Comparison of ENCODE assay signal across 10 cellular contexts in genomic region chr9:15293727-15294405, GRCh38. TPM values are rescaled to one million over a fixed set of nuclear protein-coding genes. Genes with fewer than 3 reads are reported as not detected.
DNase-seq lines count a peak whose midpoint lies in the region; ATAC-seq lines count a peak whose summit lies in the region.
"Had no signal": no experiment of that assay in that cellular context is flagged by ENCODE, and none has a peak within 500 bp of the region (broad histone marks: within the 10 kb centered on the region; RNA-seq: fewer than 3 reads in every experiment).

No MANE protein-coding gene starts in this region.

- peak; percentile 68 for DNase-seq in GM23248
- DNase-seq in T-cell: peak in 23 of 34 experiments; percentile 12 to 63 (median 31)
- peak; percentile 38 for DNase-seq in fibroblast of peridontal ligament (ENCODE audit: extremely low read depth)
- DNase-seq in renal cortical epithelial cell (ENCODE audit: low read depth): peak; percentile 23
- DNase-seq in activated effector memory CD4-positive, alpha-beta T cell treated with Interleukin-2 at 50 U/mL for 16 hours: no peak
- DNase-seq in NAMALWA (ENCODE audit: low spot score): no peak
- no peak for DNase-seq in stimulated activated CD8-positive, alpha-beta memory T cell treated with anti-CD3 and anti-CD28 coated beads, Interleukin-4, amount 100 ng/mL, for 48 hours

- peaks cover 69 to 87% (median 81%) of the 10 kb centered on the region in 3 donors for H3K4me1 Mint-ChIP-seq in T-cell

- H3K9ac ChIP-seq in GM23248: peak overlapping the region; percentile 4; the same call in 1 of the 2 replicates
- H3K9ac ChIP-seq: KMS-11 had no signal

- H3K4me2 ChIP-seq in GM23248 (ENCODE audit: unreplicated experiment): peak overlapping the region; percentile 62
- H3K4me2 ChIP-seq: KMS-11 had no signal

- H3K27ac Mint-ChIP-seq in T-cell: peak overlapping the region; percentile 97 to 99

- H3K27ac ChIP-seq in GM23248: peak overlapping the region; percentile 93
- H3K27ac ChIP-seq: KMS-11, SJSA1 had no signal

- 20 to 21% methylated on average over 12 of the region's 12 CpGs for WGBS in GM23248 (ENCODE audit: low coverage in 1 of 2, low lambda C conversion rate in 2 of 2, missing lambda C conversion rate in 2 of 2), 2 experiments

- peaks cover 0 to 3% (median 0%) of the 10 kb centered on the region in 3 donors for H3K9me3 Mint-ChIP-seq in T-cell

- H3K4me3 Mint-ChIP-seq in T-cell: peak overlapping the region; percentile 67 to 82 (median 69)

- H3K27me3 Mint-ChIP-seq in T-cell: no peaks in the 10 kb centered on the region

- H3K4me1 ChIP-seq in GM23248 (ENCODE audit: insufficient read depth): peaks cover 33% of the 10 kb centered on the region

- POLR2A ChIA-PET in T-cell (lab: Charles Lee): interaction anchor here in 1 of 2 donors (0.5 to 0.9 kb wide), 3 partner anchors 11 to 15 kb away, joined by 3 to 4 read pairs (median 3); partner anchors contain the start of gene TTC39B

- H4K20me1 ChIP-seq in GM23248 (ENCODE audit: insufficient read depth): no peaks in the 10 kb centered on the region

- ATAC-seq in T-cell (replicated peaks in 1 of 4): peak; percentile 47 to 65 (median 51)
- no peak for ATAC-seq in esophagus mucosa

- peak overlapping the region; percentile 25; the same call in 1 of the 2 replicates for H3K4me3 ChIP-seq in GM23248
- H3K4me3 ChIP-seq: SJSA1 had no signal

- no peaks in the 10 kb centered on the region for H3K9me2 ChIP-seq in GM23248 (ENCODE audit: insufficient read depth)

- peaks cover 76% of the 10 kb centered on the region for H3K79me2 ChIP-seq in GM23248 (ENCODE audit: insufficient read depth)

- H3F3A ChIP-seq in GM23248 (ENCODE audit: insufficient read depth): peaks cover 31% of the 10 kb centered on the region

- no peaks in the 10 kb centered on the region for H3K9me3 ChIP-seq in GM23248 (ENCODE audit: low read depth)
- H3K9me3 ChIP-seq: SJSA1 had no signal

- in situ Hi-C loops in GM23248 (cut with MboI): no loop called here

- H3K36me3 Mint-ChIP-seq in T-cell: peaks cover 28% of the 10 kb centered on the region

- no peaks in the 10 kb centered on the region for H3K27me3 ChIP-seq in GM23248 (replicated peaks; ENCODE audit: insufficient read depth)
- H3K27me3 ChIP-seq: SJSA1 had no signal

- CTCF ChIA-PET in T-cell (lab: Charles Lee): interaction anchor here in 1 of 2 donors (0.6 kb wide), 1 partner anchor 16 kb away, joined by 3 read pairs; no protein-coding TSS in a partner anchor

- no peaks in the 10 kb centered on the region for H3K36me3 ChIP-seq in GM23248 (ENCODE audit: low read depth)
- H3K36me3 ChIP-seq: SJSA1 had no signal

- H2AFZ ChIP-seq in GM23248: peak overlapping the region; percentile 59

RNA-seq across cellular contexts. Expression of gene TTC39B, which starts 13.2 kb away (rescaled TPM):
- total RNA-seq in GM23248 (2014; rRNA removed; shearing (Covaris generic)): 8.6 and 10.9 TPM in 2 replicates
- polyA plus RNA-seq in GM23248 (2016; fragmentation: Nextera tagmentation; extraction: Ambion mirVana): 5.2 and 6.3 TPM in 2 replicates
- total RNA-seq in T-cell (10 to 100 TPM; 32.4 to 54.6 (median 35.6) TPM), renal cortical epithelial cell (7.1 and 17.1 TPM in 2 replicates), esophagus mucosa (26.2 TPM)

Comparison
In these comparisons a context has a peak if more than half of its experiments do, and no peak if none do; other contexts are left out.
1. DNase-seq: peak in GM23248 (single experiment), T-cell (23 of 34), fibroblast of peridontal ligament (single experiment) and renal cortical epithelial cell (single experiment); none in activated effector memory CD4-positive, alpha-beta T cell treated with Interleukin-2 at 50 U/mL for 16 hours (single experiment), NAMALWA (single experiment) and stimulated activated CD8-positive, alpha-beta memory T cell treated with anti-CD3 and anti-CD28 coated beads, Interleukin-4, amount 100 ng/mL, for 48 hours (single experiment).